ENCODE assay signal across 21 cellular contexts in genomic region chr1:195934839-195935557, GRCh38.
DNase-seq lines count a peak whose midpoint lies in the region; TF ChIP-seq lines count a peak whose summit lies in the region.
"Had no signal": no experiment of that assay in that cellular context is flagged by ENCODE, and none has a peak within 500 bp of the region (broad histone marks: within the 10 kb centered on the region; RNA-seq: fewer than 3 reads in every experiment).

No MANE protein-coding gene starts in this region.

- H3K4ac ChIP-seq in mesenchymal stem cell (ENCODE audit: low read depth in 1 of 2, low read length in 2 of 2): no peak overlapping the region

- no peak overlapping the region for H4K8ac ChIP-seq in mesenchymal stem cell (ENCODE audit: low read length)

- H2AFZ ChIP-seq in mesenchymal stem cell (ENCODE audit: low read depth, low read length) (no peak overlapping the region), neural progenitor cell (replicated peaks) (no peak overlapping the region)

- H3K9ac ChIP-seq in mesenchymal stem cell (ENCODE audit: low read length) (no peak overlapping the region), neural progenitor cell (no peak overlapping the region)
- H3K9ac ChIP-seq: KMS-11 had no signal

- no peak overlapping the region for H2AK5ac ChIP-seq in mesenchymal stem cell (ENCODE audit: low read length, severe bottlenecking)

- H3K23ac ChIP-seq in mesenchymal stem cell (ENCODE audit: low read length in 2 of 2): no peak overlapping the region

- H3K36me3 ChIP-seq in mesenchymal stem cell (ENCODE audit: control insufficient read depth in 1 of 2, insufficient read depth in 2 of 2, low read depth in 1 of 2, low read length in 2 of 2) (no peaks in the 10 kb centered on the region), neural progenitor cell (no peaks in the 10 kb centered on the region)
- H3K36me3 ChIP-seq: breast epithelium, thyroid gland had no signal

- H4K20me1 ChIP-seq in neural progenitor cell (ENCODE audit: low read depth): no peaks in the 10 kb centered on the region

- peaks cover 4% of the 10 kb centered on the region for H3K4me1 Mint-ChIP-seq in neural progenitor cell
- H3K4me1 Mint-ChIP-seq: CD8-positive, alpha-beta memory T cell; immature natural killer cell; neural crest cell had no signal

- H3K79me2 ChIP-seq in neural progenitor cell (ENCODE audit: low read depth): no peaks in the 10 kb centered on the region

- H3K36me3 Mint-ChIP-seq in neural progenitor cell: no peaks in the 10 kb centered on the region
- H3K36me3 Mint-ChIP-seq: CD8-positive, alpha-beta memory T cell; immature natural killer cell; WTC11 had no signal

- H3K4me3 ChIP-seq in mesenchymal stem cell (ENCODE audit: insufficient read depth in 1 of 2, low read depth in 1 of 2, low read length in 2 of 2) (no peak overlapping the region), neural progenitor cell (no peak overlapping the region)
- H3K4me3 ChIP-seq: breast epithelium, thyroid gland had no signal

- TF ChIP-seq CTCF in neural progenitor cell (IDR thresholded peaks at IDR 0.05): no peak

- H2BK12ac ChIP-seq in mesenchymal stem cell (ENCODE audit: low read length in 2 of 2): no peak overlapping the region

- H3K27me3 ChIP-seq in mesenchymal stem cell (ENCODE audit: control insufficient read depth in 1 of 2, insufficient read depth in 1 of 2, low read length in 2 of 2): no peaks in the 10 kb centered on the region
- H3K27me3 ChIP-seq in neural progenitor cell: no peaks in the 10 kb centered on the region
- H3K27me3 ChIP-seq: breast epithelium, thyroid gland had no signal

- H3F3A ChIP-seq in neural progenitor cell (ENCODE audit: low read depth): no peaks in the 10 kb centered on the region

- H3K27ac ChIP-seq in mesenchymal stem cell (ENCODE audit: low read length, poor library complexity, severe bottlenecking): no peak overlapping the region
- H3K27ac ChIP-seq in neural progenitor cell: no peak overlapping the region
- H3K27ac ChIP-seq: breast epithelium, KMS-11, thyroid gland had no signal

- no peaks in the 10 kb centered on the region for H3K79me1 ChIP-seq in mesenchymal stem cell (replicated peaks; ENCODE audit: low read length, poor library complexity, severe bottlenecking)

- no peak overlapping the region for H3K18ac ChIP-seq in mesenchymal stem cell (ENCODE audit: low read depth in 1 of 2, low read length in 2 of 2)

- no peak overlapping the region for H3K4me2 ChIP-seq in mesenchymal stem cell (ENCODE audit: low read length, poor library complexity, severe bottlenecking)
- H3K4me2 ChIP-seq in neural progenitor cell: no peak overlapping the region
- H3K4me2 ChIP-seq: KMS-11 had no signal

- no peaks in the 10 kb centered on the region for H3K4me1 ChIP-seq in mesenchymal stem cell (ENCODE audit: control insufficient read depth, insufficient read depth, low read depth, low read length)
- H3K4me1 ChIP-seq in neural progenitor cell: peaks cover 4% of the 10 kb centered on the region
- H3K4me1 ChIP-seq: breast epithelium, thyroid gland had no signal

- 56% methylated on average over 6 of the region's 10 CpGs for WGBS in mesenchymal stem cell

- no peak overlapping the region for H2BK15ac ChIP-seq in mesenchymal stem cell (ENCODE audit: low read depth, poor library complexity, severe bottlenecking)

- H3K9me3 ChIP-seq in mesenchymal stem cell (ENCODE audit: control insufficient read depth, low read length) (no peaks in the 10 kb centered on the region), neural progenitor cell (ENCODE audit: low read depth) (no peaks in the 10 kb centered on the region)
- H3K9me3 ChIP-seq: breast epithelium, thyroid gland had no signal

- H3K27me3 Mint-ChIP-seq in neural progenitor cell (ENCODE audit: insufficient read depth, low read depth): no peaks in the 10 kb centered on the region
- H3K27me3 Mint-ChIP-seq: CD8-positive, alpha-beta memory T cell; progenitor cell of endocrine pancreas had no signal

- no peaks in the 10 kb centered on the region for H3K9me3 Mint-ChIP-seq in neural progenitor cell
- H3K9me3 Mint-ChIP-seq: neural crest cell, WTC11 had no signal

- no peak overlapping the region for H3K14ac ChIP-seq in mesenchymal stem cell (ENCODE audit: low read length in 2 of 2)

- H4K91ac ChIP-seq in mesenchymal stem cell (ENCODE audit: low read length): no peak overlapping the region

- H3K4me3 Mint-ChIP-seq in neural progenitor cell: no peak overlapping the region
- H3K4me3 Mint-ChIP-seq: CD8-positive, alpha-beta memory T cell; immature natural killer cell; neural crest cell; WTC11 had no signal

- no peak overlapping the region for H2BK120ac ChIP-seq in mesenchymal stem cell (ENCODE audit: low read depth, low read length)

- peak; percentile 96 for DNase-seq in DMS153 treated with DMSO at 0.1 percent for 48 hours (lab: John Stamatoyannopoulos, UW; ENCODE audit: unreplicated experiment)
- DNase-seq in NCI-H1930 (lab: John Stamatoyannopoulos, UW): peak; percentile 46 to 54
- peak; percentile 74 for DNase-seq in NCI-H748 treated with DMSO at 0.1 percent for 48 hours (lab: John Stamatoyannopoulos, UW)
- peak; percentile 4 for DNase-seq in mesenchymal stem cell
- DNase-seq in SW480 (ENCODE audit: low spot score): no peak
- no peak for DNase-seq in neural progenitor cell (ENCODE audit: low spot score)
- no peak for DNase-seq in SHP77 treated with DMSO at 0.1 percent for 48 hours (lab: John Stamatoyannopoulos, UW)
- DNase-seq: activated CD4-positive, alpha-beta T cell treated with anti-CD3 and anti-CD28 coated beads, Interleukin-2, amount 50 U/mL, for 4 hours; CD8-positive, alpha-beta memory T cell; cortex of kidney; immature natural killer cell; left ventricle myocardium superior; NCI-H526 treated with DMSO at 0.1 percent for 48 hours; stimulated activated CD4-positive, alpha-beta T cell treated with anti-CD3 and anti-CD28 coated beads, Interleukin-2, amount 100 ng/mL, for 24 hours; stimulated activated naive CD4-positive, alpha-beta T cell; thyroid gland had no signal

- no peak overlapping the region for H2BK5ac ChIP-seq in mesenchymal stem cell (ENCODE audit: low read depth, low read length, poor library complexity, severe bottlenecking)

- H3K27ac Mint-ChIP-seq in neural progenitor cell: no peak overlapping the region
- H3K27ac Mint-ChIP-seq: CD8-positive, alpha-beta memory T cell; immature natural killer cell; progenitor cell of endocrine pancreas; WTC11 had no signal

Comparison
In these comparisons a context has a peak if more than half of its experiments do, and no peak if none do; other contexts are left out.
1. DNase-seq: peak in DMS153 treated with DMSO at 0.1 percent for 48 hours (single experiment), NCI-H1930 (2 of 2), NCI-H748 treated with DMSO at 0.1 percent for 48 hours (single experiment) and mesenchymal stem cell (single experiment); none in SW480 (single experiment), neural progenitor cell (single experiment) and SHP77 treated with DMSO at 0.1 percent for 48 hours (single experiment).